Comparison of ENCODE assay signal across 16 cellular contexts in the genomic region with DNA sequence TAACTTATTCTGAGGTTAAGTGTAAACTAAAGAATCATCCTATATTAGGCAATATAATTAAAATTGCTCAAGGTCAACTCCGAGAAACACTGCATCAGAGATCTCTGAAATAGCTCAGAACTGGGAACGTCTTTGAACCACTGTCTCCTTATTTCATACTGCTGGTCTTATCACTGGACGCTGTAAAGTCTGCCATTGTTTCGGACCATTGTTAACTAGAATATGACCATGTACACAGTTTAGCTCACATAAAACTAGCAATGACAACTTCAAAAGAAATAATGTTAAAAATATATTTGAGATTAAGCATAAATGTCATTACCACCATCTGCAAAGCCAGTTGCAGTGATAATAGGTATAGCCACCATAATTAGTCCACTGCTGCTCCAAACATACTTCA. TPM values are rescaled to one million over a fixed set of nuclear protein-coding genes. Genes with fewer than 3 reads are reported as not detected.
A peak's percentile ranks its signal among the peaks of the same experiment; 100 is the strongest.
DNase-seq lines count a peak whose midpoint lies in the region; ATAC-seq and TF ChIP-seq lines count a peak whose summit lies in the region.
"Had no signal": no experiment of that assay in that cellular context is flagged by ENCODE, and none has a peak within 500 bp of the region (broad histone marks: within the 10 kb centered on the region; RNA-seq: fewer than 3 reads in every experiment).

No MANE protein-coding gene starts in this region.

- no peak overlapping the region for H3K27ac ChIP-seq in adrenal gland
- H3K27ac ChIP-seq: breast epithelium had no signal

- intact Hi-C loops in adrenal gland (cut with DNase I), result no loop called here

- H3K36me3 Mint-ChIP-seq in activated T-cell treated with anti-CD3 and anti-CD28 coated beads, Interleukin-2, amount 50 U/mL, for 4 hours (ENCODE audit: insufficient read depth), result peaks cover 7% of the 10 kb centered on the region
- H3K36me3 Mint-ChIP-seq in activated CD4-positive, alpha-beta memory T cell treated with anti-CD3 and anti-CD28 coated beads, Interleukin-2, amount 10 ng/mL, durations not matched to agents 7 days and 5 days (ENCODE audit: low read depth), result peaks cover 36% of the 10 kb centered on the region

- H3K27me3 ChIP-seq in mononuclear cell (ENCODE audit: insufficient read depth, low read length) (no peaks in the 10 kb centered on the region), adrenal gland (no peaks in the 10 kb centered on the region)
- H3K27me3 ChIP-seq: breast epithelium had no signal

- no peak for DNase-seq in activated T-cell treated with anti-CD3 and anti-CD28 coated beads, Interleukin-2, amount 50 U/mL, for 4 hours
- no peak for DNase-seq in activated T-cell treated with anti-CD3 and anti-CD28 coated beads, Interleukin-2, amount 50 U/mL, for 1 hour
- DNase-seq in G401 (ENCODE audit: low spot score), result peak; percentile 65
- no peak for DNase-seq in activated CD4-positive, alpha-beta memory T cell treated with anti-CD3 and anti-CD28 coated beads, Interleukin-2, amount 10 ng/mL, durations not matched to agents 7 days and 5 days
- DNase-seq in NCI-H748 (lab: John Stamatoyannopoulos, UW; ENCODE audit: unreplicated experiment), result no peak
- no peak for DNase-seq in adrenal gland
- DNase-seq: ACHN; activated CD4-positive, CD25-positive, alpha-beta regulatory T cell treated with anti-CD3 and anti-CD28 coated beads, Interleukin-2, amount 50 U/mL, for 72 hours; activated effector memory CD4-positive, alpha-beta T cell treated with Interleukin-2 at 50 U/mL for 16 hours; effector CD4-positive, alpha-beta T cell; GF-D8; NCI-H2029; NCI-H774 had no signal

- CTCF ChIA-PET in activated CD4-positive, alpha-beta memory T cell treated with anti-CD3 and anti-CD28 coated beads, Interleukin-2, amount 10 ng/mL, durations not matched to agents 7 days and 5 days (lab: Charles Lee), result interaction anchor here (0.6 to 1.3 kb wide), 2 partner anchors 39 to 76 kb away, joined by 3 to 5 read pairs; no protein-coding TSS in a partner anchor

- ATAC-seq in activated T-cell treated with anti-CD3 and anti-CD28 coated beads, Interleukin-2, amount 50 U/mL, for 4 hours, result no peak
- ATAC-seq in HG03571 (IDR thresholded peaks at IDR 0.05; ENCODE audit: unreplicated experiment), result no peak

- no peak for TF ChIP-seq POLR2A in adrenal gland (IDR thresholded peaks at IDR 0.05)

- no peak for TF ChIP-seq CTCF in adrenal gland (IDR thresholded peaks at IDR 0.05)

- in situ Hi-C loops in G401 (cut with HindIII; ENCODE audit: low sequenced_read_pairs), result no loop called here

- WGBS in adrenal gland, 4 donors, result 71 to 76% (median 75%) methylated on average over 4 of the region's 4 CpGs

- H3K4me1 ChIP-seq in mononuclear cell (ENCODE audit: insufficient read depth, low read length) (peaks cover 24% of the 10 kb centered on the region), adrenal gland (replicated peaks in 1 of 2) (peaks cover 0 to 26% of the 10 kb centered on the region in 2 donors)

- H3K27ac Mint-ChIP-seq in activated CD4-positive, alpha-beta memory T cell treated with anti-CD3 and anti-CD28 coated beads, Interleukin-2, amount 10 ng/mL, durations not matched to agents 7 days and 5 days, result peak overlapping the region; percentile 42

- peaks cover 56% of the 10 kb centered on the region for H3K4me1 Mint-ChIP-seq in activated T-cell treated with anti-CD3 and anti-CD28 coated beads, Interleukin-2, amount 50 U/mL, for 4 hours (ENCODE audit: low read depth)
- peaks cover 33% of the 10 kb centered on the region for H3K4me1 Mint-ChIP-seq in activated CD4-positive, alpha-beta memory T cell treated with anti-CD3 and anti-CD28 coated beads, Interleukin-2, amount 10 ng/mL, durations not matched to agents 7 days and 5 days

- H3K36me3 ChIP-seq in adrenal gland (replicated peaks in 1 of 2), result no peaks in the 10 kb centered on the region
- H3K36me3 ChIP-seq: breast epithelium had no signal

- H3K9me3 Mint-ChIP-seq in activated T-cell treated with anti-CD3 and anti-CD28 coated beads, Interleukin-2, amount 50 U/mL, for 4 hours, result no peaks in the 10 kb centered on the region
- H3K9me3 Mint-ChIP-seq in activated CD4-positive, alpha-beta memory T cell treated with anti-CD3 and anti-CD28 coated beads, Interleukin-2, amount 10 ng/mL, durations not matched to agents 7 days and 5 days, result peaks cover 2% of the 10 kb centered on the region

- no peaks in the 10 kb centered on the region for H3K9me3 ChIP-seq in mononuclear cell (ENCODE audit: low read depth, low read length)
- H3K9me3 ChIP-seq in adrenal gland (replicated peaks in 1 of 3), result no peaks in the 10 kb centered on the region
- H3K9me3 ChIP-seq: breast epithelium had no signal

- H3K27me3 Mint-ChIP-seq in activated T-cell treated with anti-CD3 and anti-CD28 coated beads, Interleukin-2, amount 50 U/mL, for 4 hours (ENCODE audit: low read depth), result no peaks in the 10 kb centered on the region
- no peaks in the 10 kb centered on the region for H3K27me3 Mint-ChIP-seq in activated CD4-positive, alpha-beta memory T cell treated with anti-CD3 and anti-CD28 coated beads, Interleukin-2, amount 10 ng/mL, durations not matched to agents 7 days and 5 days

- H3K4me3 ChIP-seq in mononuclear cell (ENCODE audit: low read length), result peak overlapping the region; percentile 17
- no peak overlapping the region for H3K4me3 ChIP-seq in adrenal gland

- peak overlapping the region; percentile 68 for H3K4me3 Mint-ChIP-seq in activated T-cell treated with anti-CD3 and anti-CD28 coated beads, Interleukin-2, amount 50 U/mL, for 4 hours
- H3K4me3 Mint-ChIP-seq in activated CD4-positive, alpha-beta memory T cell treated with anti-CD3 and anti-CD28 coated beads, Interleukin-2, amount 10 ng/mL, durations not matched to agents 7 days and 5 days, result no peak overlapping the region

- POLR2A ChIA-PET in activated CD4-positive, alpha-beta memory T cell treated with anti-CD3 and anti-CD28 coated beads, Interleukin-2, amount 10 ng/mL, durations not matched to agents 7 days and 5 days (lab: Charles Lee), result interaction anchor here (0.9 to 1.8 kb wide), 5 partner anchors 12 to 174 kb away, joined by 3 to 9 read pairs (median 5); a partner anchor contains a TSS

RNA-seq across cellular contexts. Expression of a gene that starts 2.9 kb away (rescaled TPM):
- total RNA-seq in activated T-cell treated with anti-CD3 and anti-CD28 coated beads, Interleukin-2, amount 50 U/mL, for 4 hours, result under 1 TPM; 0.69 to 0.89 (median 0.79) TPM
- total RNA-seq in G401 (2014; rRNA removed; shearing (Covaris generic)), result not detected in 2 replicates
- 10 to 100 TPM; 19.6 TPM for total RNA-seq in activated CD4-positive, alpha-beta memory T cell treated with anti-CD3 and anti-CD28 coated beads, Interleukin-2, amount 10 ng/mL, durations not matched to agents 7 days and 5 days
- total RNA-seq in mononuclear cell (4.8 TPM), adrenal gland (1 to 10 TPM in 4 of 8 donors, under 1 TPM in 4; 0.53 to 3.5 (median 1.1) TPM)
- polyA plus RNA-seq in adrenal gland, result 1 to 10 TPM in 1 of 3 donors, under 1 TPM in 2; 0.40 to 1.1 (median 0.91) TPM
